Comparison of ENCODE assay signal across 1 cellular context in genomic region chr19:16062789-16063188, GRCh38.
TF ChIP-seq lines count a peak whose summit lies in the region.

No MANE protein-coding gene starts in this region.

TF ChIP-seq in SK-N-SH, 30 proteins besides CTCF, POLR2A, EP300 and RAD21 (continued from another document):
- TF ChIP-seq USF2 (IDR thresholded peaks at IDR 0.05; ENCODE audit: borderline replicate concordance, low read depth, low read length) = no peak
- no peak for TF ChIP-seq FOXM1 (IDR thresholded peaks at IDR 0.05; ENCODE audit: low read depth)
TF ChIP-seq in SK-N-SH: peak in this region for 0.
